Comparison of ENCODE assay signal across 32 cellular contexts in genomic region chr3:89256395-89256794, GRCh38.
DNase-seq lines count a peak whose midpoint lies in the region; ATAC-seq, FAIRE-seq and TF ChIP-seq lines count a peak whose summit lies in the region.
"Had no signal": no experiment of that assay in that cellular context is flagged by ENCODE, and none has a peak within 500 bp of the region (broad histone marks: within the 10 kb centered on the region; RNA-seq: fewer than 3 reads in every experiment).

No MANE protein-coding gene starts in this region.

- TF ChIP-seq RAD21 in A549 (conservative IDR thresholded peaks at IDR 0.05 in 1 of 2, IDR thresholded peaks at IDR 0.05 in 1 of 2), result no peak

- H3K4me3 ChIP-seq in A549 (no peak overlapping the region), HEK293 (ENCODE audit: low read depth, low read length) (no peak overlapping the region), kidney (ENCODE audit: low read length in 2 of 2) (no peak overlapping the region), mesendoderm (ENCODE audit: low read length) (no peak overlapping the region)
- H3K4me3 ChIP-seq: BLaER1; BLaER1 treated with 17β-estradiol and CSF1 and Interleukin-3, amounts not matched to agents 10 nM and 100 nM had no signal

- intact Hi-C loops in kidney (cut with DNase I), result no loop called here

- no peak overlapping the region for H3K18ac ChIP-seq in mesendoderm (ENCODE audit: low read length)

- no peak for TF ChIP-seq POLR2A in A549 (IDR thresholded peaks at IDR 0.05; ENCODE audit: low read length)

- H3K79me1 ChIP-seq in mesendoderm (ENCODE audit: low read length), result no peaks in the 10 kb centered on the region

- H4K5ac ChIP-seq in mesendoderm (ENCODE audit: low read length), result no peak overlapping the region

- H3K27me3 ChIP-seq in mesendoderm (ENCODE audit: insufficient read depth, low read length, poor library complexity), result no peaks in the 10 kb centered on the region
- H3K27me3 ChIP-seq: BE2C; BLaER1; BLaER1 treated with 17β-estradiol and CSF1 and Interleukin-3, amounts not matched to agents 10 nM and 100 nM had no signal

- POLR2A ChIA-PET in A549 (lab: Yijun Ruan, JAX) (no interaction called here), HEK293 (lab: Yijun Ruan, JAX) (no interaction called here)

- H3K23ac ChIP-seq in mesendoderm (ENCODE audit: low read length), result no peak overlapping the region

- H3K4me1 ChIP-seq in A549 (no peaks in the 10 kb centered on the region), HEK293 (ENCODE audit: control insufficient read depth, insufficient read depth, low read length) (0 out of 2 replicates have a peak, but pooled peaks cover 3% of the 10 kb centered on the region), kidney (ENCODE audit: control insufficient read depth in 1 of 2, insufficient read depth in 1 of 2, low read depth in 1 of 2, low read length in 2 of 2) (no peaks in the 10 kb centered on the region), mesendoderm (ENCODE audit: control insufficient read depth, low read depth, low read length) (no peaks in the 10 kb centered on the region)
- H3K4me1 ChIP-seq: BE2C; BLaER1; BLaER1 treated with 17β-estradiol and CSF1 and Interleukin-3, amounts not matched to agents 10 nM and 100 nM; Caco-2 had no signal

- no peak overlapping the region for H3K27ac ChIP-seq in A549
- no peak overlapping the region for H3K27ac ChIP-seq in HEK293 (ENCODE audit: extremely low read depth, low read depth, low read length)
- H3K27ac ChIP-seq in kidney (ENCODE audit: low read depth in 2 of 2, low read length in 2 of 2), result no peak overlapping the region
- no peak overlapping the region for H3K27ac ChIP-seq in mesendoderm (ENCODE audit: low read depth, low read length)
- H3K27ac ChIP-seq: 22Rv1; BLaER1; BLaER1 treated with 17β-estradiol and CSF1 and Interleukin-3, amounts not matched to agents 10 nM and 100 nM; C4-2B had no signal

- no peaks in the 10 kb centered on the region for H3K79me2 ChIP-seq in mesendoderm (ENCODE audit: control insufficient read depth, insufficient read depth, low read length)

- DNase-seq in A549 (ENCODE audit: low read depth in 1 of 2, low spot score in 1 of 2) (no peak), kidney (peak; percentile 18), NCI-H2107 treated with DMSO at 0.1 percent for 48 hours (lab: John Stamatoyannopoulos, UW; ENCODE audit: unreplicated experiment) (no peak), mesendoderm (no peak), NCI-H526 treated with DMSO at 0.1 percent for 48 hours (lab: John Stamatoyannopoulos, UW) (no peak)
- DNase-seq: 8988T; ACHN; AML-193; BE2C; C1 segment of cervical spinal cord; Caco-2; Calu3; CD4-positive, alpha-beta memory T cell; CD4-positive, alpha-beta T cell; CD4-positive, CD25-positive, alpha-beta regulatory T cell; CD8-positive, alpha-beta memory T cell; CD8-positive, alpha-beta T cell; COR-L47; DMS 273 treated with DMSO at 0.1 percent for 48 hours; DMS153; DMS53; DMS79; DMS79 treated with DMSO at 0.1 percent for 48 hours; DND-41; EL had no signal

- no peak for ATAC-seq in A549
- ATAC-seq: CD8-positive, alpha-beta T cell had no signal

- H2BK15ac ChIP-seq in mesendoderm (replicated peaks; ENCODE audit: low read depth), result no peak overlapping the region

- no peaks in the 10 kb centered on the region for H3K9me3 ChIP-seq in A549
- H3K9me3 ChIP-seq in HEK293 (ENCODE audit: control insufficient read depth, insufficient read depth, low read depth, low read length), result no peaks in the 10 kb centered on the region
- H3K9me3 ChIP-seq in kidney (ENCODE audit: control insufficient read depth in 1 of 2, low read length in 2 of 2), result no peaks in the 10 kb centered on the region
- H3K9me3 ChIP-seq: BE2C; BLaER1; BLaER1 treated with 17β-estradiol and CSF1 and Interleukin-3, amounts not matched to agents 10 nM and 100 nM; Caco-2 had no signal

- H2BK120ac ChIP-seq in mesendoderm (ENCODE audit: low read depth, low read length), result no peak overlapping the region

- no peak overlapping the region for H3K4ac ChIP-seq in mesendoderm (ENCODE audit: low read depth, low read length)

- WGBS in A549 (ENCODE audit: missing lambda C conversion rate), result 31% methylated on average over 7 of the region's 7 CpGs
- no CpG with 5 or more reads among the region's 7 CpGs for WGBS in mesendoderm (ENCODE audit: extremely low coverage, insufficient coverage, low lambda C conversion rate)

- no peak overlapping the region for H3K56ac ChIP-seq in mesendoderm (ENCODE audit: low read length)

- no peak overlapping the region for H4K8ac ChIP-seq in mesendoderm (ENCODE audit: low read depth, low read length)

- CTCF ChIA-PET in A549 (lab: Yijun Ruan, JAX), result no interaction called here
- CTCF ChIA-PET in HEK293 (lab: Yijun Ruan, JAX), result interaction anchor here (0.7 kb wide), 1 partner anchor 242 kb away, joined by 4 read pairs; no protein-coding TSS in a partner anchor

- FAIRE-seq in A549 (lab: Jason Lieb, UNC) (no peak), kidney (lab: Jason Lieb, UNC) (no peak)
- FAIRE-seq: A204.1, D721Med had no signal

- H3K4me2 ChIP-seq in A549 (no peak overlapping the region), mesendoderm (ENCODE audit: low read length) (no peak overlapping the region)
- H3K4me2 ChIP-seq: BLaER1; BLaER1 treated with 17β-estradiol and CSF1 and Interleukin-3, amounts not matched to agents 10 nM and 100 nM had no signal

- TF ChIP-seq CTCF in A549 (IDR thresholded peaks at IDR 0.05) (no peak), HEK293 (tag by site-specific recombination; IDR thresholded peaks at IDR 0.05) (no peak), kidney (IDR thresholded peaks at IDR 0.05; ENCODE audit: borderline replicate concordance, extremely low read depth, insufficient read depth) (no peak)

- H3K36me3 ChIP-seq in HEK293 (ENCODE audit: control insufficient read depth in 2 of 2, insufficient read depth in 1 of 2, low read length in 2 of 2) (no peaks in the 10 kb centered on the region), kidney (ENCODE audit: control insufficient read depth in 1 of 2, insufficient read depth in 2 of 2, low read length in 2 of 2) (no peaks in the 10 kb centered on the region), mesendoderm (ENCODE audit: control insufficient read depth, insufficient read depth, low read length) (no peaks in the 10 kb centered on the region)
- H3K36me3 ChIP-seq: BE2C had no signal

- no peak overlapping the region for H2AK5ac ChIP-seq in mesendoderm (ENCODE audit: low read length)

- H3K9ac ChIP-seq in kidney (ENCODE audit: low read length in 2 of 2) (no peak overlapping the region), mesendoderm (ENCODE audit: low read length) (no peak overlapping the region)
- H3K9ac ChIP-seq: BLaER1; BLaER1 treated with 17β-estradiol and CSF1 and Interleukin-3, amounts not matched to agents 10 nM and 100 nM had no signal

- no peak overlapping the region for H2BK5ac ChIP-seq in mesendoderm (ENCODE audit: low read length)

- no peak for TF ChIP-seq EP300 in A549 (IDR thresholded peaks at IDR 0.05)

TF ChIP-seq in A549, 52 proteins besides CTCF, POLR2A, EP300 and RAD21:
- TF ChIP-seq TFCP2L1 (CRISPR knock-in tag; IDR thresholded peaks at IDR 0.05) (no peak), HDAC2 (IDR thresholded peaks at IDR 0.05) (no peak), EHF (CRISPR knock-in tag; IDR thresholded peaks at IDR 0.05) (no peak), RFX5 (IDR thresholded peaks at IDR 0.05) (no peak), ZC3H11A (IDR thresholded peaks at IDR 0.05) (peak; percentile 60)

TF ChIP-seq in HEK293, 187 proteins besides CTCF, POLR2A, EP300 and RAD21 (continues in another document):
- TF ChIP-seq IKZF3 (tag by site-specific recombination; IDR thresholded peaks at IDR 0.05), result no peak
- 0 out of 2 replicates have a peak, but pooled peaks have one; percentile 35 for TF ChIP-seq ZNF140 (tag by site-specific recombination; IDR thresholded peaks at IDR 0.05)
- TF ChIP-seq ZNF426 (tag by site-specific recombination; IDR thresholded peaks at IDR 0.05), result peak; percentile 52
- TF ChIP-seq ZNF558 (tag by site-specific recombination; IDR thresholded peaks at IDR 0.05), result 0 out of 2 replicates have a peak, but pooled peaks have one; percentile 22
- TF ChIP-seq PRDM6 (tag by site-specific recombination; IDR thresholded peaks at IDR 0.05), result no peak
- TF ChIP-seq ZNF433 (tag by site-specific recombination; IDR thresholded peaks at IDR 0.05; ENCODE audit: low read depth), result 0 out of 2 replicates have a peak, but pooled peaks have one; percentile 37
